21 cellular contexts compared by ENCODE assay signal in genomic region chr12:26841085-26841484, GRCh38.
"Had no signal": no experiment of that assay in that cellular context is flagged by ENCODE, and none has a peak within 500 bp of the region (broad histone marks: within the 10 kb centered on the region; RNA-seq: fewer than 3 reads in every experiment).

No MANE protein-coding gene starts in this region.

- DNase-seq: activated CD4-positive, alpha-beta T cell treated with anti-CD3 and anti-CD28 coated beads, Interleukin-2, amount 10 ng/mL, durations not matched to agents 7 days and 5 days; anterior cingulate cortex; body of pancreas; cortex of kidney; endodermal cell; heart left ventricle; left cardiac atrium; midbrain; pancreas; right cardiac atrium; stimulated activated CD4-positive, alpha-beta T cell treated with anti-CD3 and anti-CD28 coated beads, Interleukin-12 subunit alpha, Interleukin-12 subunit beta, amount 100 ng/mL, for 4 hours; stimulated activated CD4-positive, alpha-beta T cell treated with anti-CD3 and anti-CD28 coated beads, Interleukin-2, amount 100 ng/mL, for 24 hours; stimulated activated CD8-positive, alpha-beta memory T cell treated with anti-CD3 and anti-CD28 coated beads, Interleukin-4, amount 100 ng/mL, for 48 hours; stimulated activated naive B cell treated with anti-CD40 and anti-IgM and Interleukin-4, amounts not matched to agents 10 μg/mL and 1 μg/mL and 100 μg/mL, for 72 hours; T1000; upper lobe of right lung had no signal

- H3K27me3 ChIP-seq: body of pancreas, cardiac muscle cell, heart left ventricle, pancreas, upper lobe of right lung had no signal

- H3K36me3 ChIP-seq: cardiac muscle cell, heart left ventricle, pancreas, upper lobe of right lung had no signal

- H3K9me3 Mint-ChIP-seq: activated CD4-positive, alpha-beta T cell treated with anti-CD3 and anti-CD28 coated beads, Interleukin-2, amount 10 ng/mL, durations not matched to agents 7 days and 5 days; activated naive CD4-positive, alpha-beta T cell treated with anti-CD3 and anti-CD28 coated beads, Interleukin-2, amount 50 U/mL, for 24 hours; nephron; stimulated activated naive B cell treated with anti-CD40 and anti-IgM and Interleukin-4, amounts not matched to agents 10 μg/mL and 1 μg/mL and 100 μg/mL, for 72 hours had no signal

- H3K4me1 Mint-ChIP-seq: endodermal cell, WTC11 had no signal

- H3K27ac Mint-ChIP-seq: activated CD4-positive, alpha-beta T cell treated with anti-CD3 and anti-CD28 coated beads, Interleukin-2, amount 10 ng/mL, durations not matched to agents 7 days and 5 days; activated naive CD4-positive, alpha-beta T cell treated with anti-CD3 and anti-CD28 coated beads, Interleukin-2, amount 50 U/mL, for 24 hours; endodermal cell; nephron; stimulated activated naive B cell treated with anti-CD40 and anti-IgM and Interleukin-4, amounts not matched to agents 10 μg/mL and 1 μg/mL and 100 μg/mL, for 72 hours; WTC11 had no signal

- FAIRE-seq: islet of Langerhans, pancreas had no signal

- H3K27me3 Mint-ChIP-seq: activated CD4-positive, alpha-beta T cell treated with anti-CD3 and anti-CD28 coated beads, Interleukin-2, amount 10 ng/mL, durations not matched to agents 7 days and 5 days; activated naive CD4-positive, alpha-beta T cell treated with anti-CD3 and anti-CD28 coated beads, Interleukin-2, amount 50 U/mL, for 24 hours; stimulated activated naive B cell treated with anti-CD40 and anti-IgM and Interleukin-4, amounts not matched to agents 10 μg/mL and 1 μg/mL and 100 μg/mL, for 72 hours had no signal

- H3K9me3 ChIP-seq: body of pancreas, heart left ventricle, pancreas, upper lobe of right lung had no signal

- H3K4me3 ChIP-seq: body of pancreas, cardiac muscle cell, heart left ventricle, pancreas, upper lobe of right lung had no signal

- ATAC-seq: body of pancreas; heart left ventricle; left cardiac atrium; pancreas; right cardiac atrium; stimulated activated naive B cell treated with anti-CD40 and anti-IgM and Interleukin-4, amounts not matched to agents 10 μg/mL and 1 μg/mL and 100 μg/mL, for 72 hours; upper lobe of right lung; WTC11 had no signal

- H3K27ac ChIP-seq: body of pancreas, cardiac muscle cell, heart left ventricle, pancreas, upper lobe of right lung had no signal

- H3K4me3 Mint-ChIP-seq: activated CD4-positive, alpha-beta T cell treated with anti-CD3 and anti-CD28 coated beads, Interleukin-2, amount 10 ng/mL, durations not matched to agents 7 days and 5 days; activated naive CD4-positive, alpha-beta T cell treated with anti-CD3 and anti-CD28 coated beads, Interleukin-2, amount 50 U/mL, for 24 hours; endodermal cell; nephron; stimulated activated naive B cell treated with anti-CD40 and anti-IgM and Interleukin-4, amounts not matched to agents 10 μg/mL and 1 μg/mL and 100 μg/mL, for 72 hours; WTC11 had no signal

- H3K36me3 Mint-ChIP-seq: activated naive CD4-positive, alpha-beta T cell treated with anti-CD3 and anti-CD28 coated beads, Interleukin-2, amount 50 U/mL, for 24 hours; stimulated activated naive B cell treated with anti-CD40 and anti-IgM and Interleukin-4, amounts not matched to agents 10 μg/mL and 1 μg/mL and 100 μg/mL, for 72 hours had no signal
